In the genomic region with DNA sequence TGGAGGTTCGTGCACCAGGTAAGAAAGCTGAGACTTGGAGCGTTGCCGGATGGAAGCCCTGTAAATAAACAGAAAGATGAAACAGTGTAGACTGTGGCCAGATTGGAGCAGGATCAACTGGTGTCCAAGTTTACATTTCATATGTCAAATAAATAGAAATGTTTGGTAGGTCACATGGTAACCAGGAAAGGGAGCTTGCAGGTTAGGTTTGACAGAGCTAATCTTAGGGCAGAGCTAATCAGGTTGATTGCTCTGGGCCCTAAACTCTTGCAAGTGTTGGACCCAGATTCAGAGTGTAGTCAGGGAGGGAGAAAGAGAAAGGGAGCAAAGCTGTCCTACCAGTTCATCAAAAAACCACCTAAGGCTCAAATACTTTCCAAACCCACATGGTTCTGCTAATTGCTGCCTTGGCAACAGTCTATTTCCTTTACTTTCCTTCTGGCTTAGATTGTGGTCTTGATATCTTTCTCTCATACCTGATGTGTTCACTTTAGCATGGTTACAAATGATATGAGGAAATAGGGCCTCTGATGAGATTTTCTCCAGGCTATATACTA, we compare ENCODE assay signal across 19 cellular contexts.
A peak's percentile ranks its signal among the peaks of the same experiment; 100 is the strongest.
DNase-seq lines count a peak whose midpoint lies in the region; ATAC-seq and TF ChIP-seq lines count a peak whose summit lies in the region.
"Had no signal": no experiment of that assay in that cellular context is flagged by ENCODE, and none has a peak within 500 bp of the region (broad histone marks: within the 10 kb centered on the region; RNA-seq: fewer than 3 reads in every experiment).

No MANE protein-coding gene starts in this region.

- H3K36me3 Mint-ChIP-seq in MCF 10A (ENCODE audit: insufficient read depth, unreplicated experiment) = no peaks in the 10 kb centered on the region
- no peaks in the 10 kb centered on the region for H3K36me3 Mint-ChIP-seq in T-helper 17 cell (ENCODE audit: low read depth)
- H3K36me3 Mint-ChIP-seq in type B pancreatic cell = no peaks in the 10 kb centered on the region

- peaks cover 7% of the 10 kb centered on the region for H3K9me3 Mint-ChIP-seq in MCF 10A (ENCODE audit: unreplicated experiment)
- H3K9me3 Mint-ChIP-seq in type B pancreatic cell = no peaks in the 10 kb centered on the region
- H3K9me3 Mint-ChIP-seq: dendritic cell treated with granulocyte-macrophage colony-stimulating factor and Interleukin-4, amounts not matched to agents 40 ng/mL and 50 ng/mL, for 4 days had no signal

- no TSS peak for BruUV-seq in MCF 10A (replicated peaks; lab: Mats Ljungman, UMichigan)

- H3K27me3 Mint-ChIP-seq in MCF 10A (ENCODE audit: insufficient read depth, unreplicated experiment) (no peaks in the 10 kb centered on the region), T-helper 17 cell (no peaks in the 10 kb centered on the region), type B pancreatic cell (peaks cover 5% of the 10 kb centered on the region)
- H3K27me3 Mint-ChIP-seq: dendritic cell treated with granulocyte-macrophage colony-stimulating factor and Interleukin-4, amounts not matched to agents 40 ng/mL and 50 ng/mL, for 4 days had no signal

- H3K4me3 ChIP-seq in breast epithelium = no peak overlapping the region
- H3K4me3 ChIP-seq in heart left ventricle = no peak overlapping the region
- H3K4me3 ChIP-seq: left lung, spleen, uterus had no signal

- TF ChIP-seq CTCF in breast epithelium (IDR thresholded peaks at IDR 0.05) (no peak), MCF 10A (IDR thresholded peaks at IDR 0.05; ENCODE audit: unreplicated experiment) (no peak), type B pancreatic cell (conservative IDR thresholded peaks at IDR 0.05) (no peak), heart left ventricle (IDR thresholded peaks at IDR 0.05) (no peak)

- intact Hi-C loops in breast epithelium (cut with DNase I; ENCODE audit: low total_unique reads) = loop anchor here (10.0 kb wide), 1 partner anchor 180 kb away; no protein-coding TSS in a partner anchor
- intact Hi-C loops in MCF 10A (cut with micrococcal nuclease) = loop anchor here (5.0 kb wide), 1 partner anchor 313 kb away; no protein-coding TSS in a partner anchor
- intact Hi-C loops in heart left ventricle (cut with DNase I) = loop anchor here (5.0 to 10.0 kb wide), 7 partner anchors 120 to 430 kb away; no protein-coding TSS in a partner anchor

- H3K27ac ChIP-seq in breast epithelium (peak overlapping the region; percentile 62 to 64), epithelial cell of prostate (no peak overlapping the region), heart left ventricle (no peak overlapping the region)
- H3K27ac ChIP-seq: left lung, uterus had no signal

- TF ChIP-seq POLR2A in breast epithelium (IDR thresholded peaks at IDR 0.05) (no peak), heart left ventricle (IDR thresholded peaks at IDR 0.05) (no peak)

- DNase-seq in breast epithelium (ENCODE audit: low spot score in 2 of 2) (peak; percentile 23 to 70), MCF 10A (ENCODE audit: unreplicated experiment) (no peak), T-helper 17 cell (no peak), epithelial cell of prostate (ENCODE audit: low read depth, low spot score) (peak; percentile 51), type B pancreatic cell (ENCODE audit: extremely low spot score, unreplicated experiment) (no peak), NCI-H1436 (lab: John Stamatoyannopoulos, UW) (no peak), heart left ventricle (no peak)
- DNase-seq: activated effector memory CD4-positive, alpha-beta T cell treated with Interleukin-2 at 50 U/mL for 16 hours; aorta; Caco-2; KBM-7; left lung; NCI-H524 treated with DMSO at 0.1 percent for 48 hours; spleen; stimulated activated naive CD4-positive, alpha-beta T cell treated with Interleukin-2 at 50 U/mL for 16 hours; uterus had no signal

- no peaks in the 10 kb centered on the region for H3K4me1 ChIP-seq in breast epithelium
- peaks cover 0 to 10% (median 0%) of the 10 kb centered on the region in 12 donors for H3K4me1 ChIP-seq in heart left ventricle
- H3K4me1 ChIP-seq: Caco-2, left lung, uterus had no signal

- peak; percentile 86 for ATAC-seq in T-helper 17 cell
- ATAC-seq in heart left ventricle = no peak
- ATAC-seq in HG03108 (IDR thresholded peaks at IDR 0.05; ENCODE audit: unreplicated experiment) = no peak
- ATAC-seq: left lung, SK-N-SH treated with all-trans-retinoic acid at 6 μM for 48 hours had no signal

- peaks cover 9% of the 10 kb centered on the region for H3K4me1 Mint-ChIP-seq in MCF 10A (ENCODE audit: insufficient read depth, unreplicated experiment)
- peaks cover 19% of the 10 kb centered on the region for H3K4me1 Mint-ChIP-seq in T-helper 17 cell
- H3K4me1 Mint-ChIP-seq in type B pancreatic cell (ENCODE audit: unreplicated experiment) = no peaks in the 10 kb centered on the region

- CTCF ChIA-PET in MCF 10A (lab: Yijun Ruan, JAX) = interaction anchor here (0.6 to 3.5 kb wide), 9 partner anchors 14 to 1235 kb away, joined by 3 to 19 read pairs (median 4); no protein-coding TSS in a partner anchor

- POLR2A ChIA-PET in MCF 10A (lab: Yijun Ruan, JAX) = interaction anchor here (0.5 to 1.4 kb wide), 7 partner anchors 9 to 311 kb away, joined by 3 read pairs; partner anchors contain the start of gene DHRS9

- no peak overlapping the region for H3K27ac Mint-ChIP-seq in MCF 10A (ENCODE audit: low read depth, unreplicated experiment)
- peak overlapping the region; percentile 80 for H3K27ac Mint-ChIP-seq in T-helper 17 cell
- H3K27ac Mint-ChIP-seq in type B pancreatic cell = peak overlapping the region; percentile 23
- H3K27ac Mint-ChIP-seq: dendritic cell treated with granulocyte-macrophage colony-stimulating factor and Interleukin-4, amounts not matched to agents 40 ng/mL and 50 ng/mL, for 4 days had no signal

- no peaks in the 10 kb centered on the region for H3K27me3 ChIP-seq in breast epithelium
- H3K27me3 ChIP-seq in heart left ventricle = no peaks in the 10 kb centered on the region
- H3K27me3 ChIP-seq: left lung, spleen, uterus had no signal

- H3K4me3 Mint-ChIP-seq in MCF 10A (ENCODE audit: unreplicated experiment) (no peak overlapping the region), T-helper 17 cell (peak overlapping the region; percentile 0), type B pancreatic cell (peak overlapping the region; percentile 29)
- H3K4me3 Mint-ChIP-seq: dendritic cell treated with granulocyte-macrophage colony-stimulating factor and Interleukin-4, amounts not matched to agents 40 ng/mL and 50 ng/mL, for 4 days had no signal

- H3K36me3 ChIP-seq in breast epithelium (no peaks in the 10 kb centered on the region), heart left ventricle (no peaks in the 10 kb centered on the region)
- H3K36me3 ChIP-seq: left lung, spleen, uterus had no signal

- H3K9me3 ChIP-seq in breast epithelium (no peaks in the 10 kb centered on the region), T-helper 17 cell (ENCODE audit: control insufficient read depth, low read length, poor library complexity, severe bottlenecking) (no peaks in the 10 kb centered on the region), heart left ventricle (no peaks in the 10 kb centered on the region)
- H3K9me3 ChIP-seq: Caco-2, left lung, spleen, uterus had no signal

- 91 to 95% (median 92%) methylated on average over 3 of the region's 3 CpGs for WGBS in heart left ventricle, 4 donors

Comparison
In these comparisons a context has a peak if more than half of its experiments do, and no peak if none do; other contexts are left out.
1. DNase-seq: peak in breast epithelium (2 of 2) and epithelial cell of prostate (single experiment); none in MCF 10A (single experiment), T-helper 17 cell (0 of 3), type B pancreatic cell (single experiment), NCI-H1436 (single experiment) and heart left ventricle (0 of 5).
2. H3K27ac ChIP-seq: peak in breast epithelium (2 of 2); none in epithelial cell of prostate (single experiment) and heart left ventricle (0 of 12).